8 cellular contexts compared by ENCODE assay signal in the genomic region with DNA sequence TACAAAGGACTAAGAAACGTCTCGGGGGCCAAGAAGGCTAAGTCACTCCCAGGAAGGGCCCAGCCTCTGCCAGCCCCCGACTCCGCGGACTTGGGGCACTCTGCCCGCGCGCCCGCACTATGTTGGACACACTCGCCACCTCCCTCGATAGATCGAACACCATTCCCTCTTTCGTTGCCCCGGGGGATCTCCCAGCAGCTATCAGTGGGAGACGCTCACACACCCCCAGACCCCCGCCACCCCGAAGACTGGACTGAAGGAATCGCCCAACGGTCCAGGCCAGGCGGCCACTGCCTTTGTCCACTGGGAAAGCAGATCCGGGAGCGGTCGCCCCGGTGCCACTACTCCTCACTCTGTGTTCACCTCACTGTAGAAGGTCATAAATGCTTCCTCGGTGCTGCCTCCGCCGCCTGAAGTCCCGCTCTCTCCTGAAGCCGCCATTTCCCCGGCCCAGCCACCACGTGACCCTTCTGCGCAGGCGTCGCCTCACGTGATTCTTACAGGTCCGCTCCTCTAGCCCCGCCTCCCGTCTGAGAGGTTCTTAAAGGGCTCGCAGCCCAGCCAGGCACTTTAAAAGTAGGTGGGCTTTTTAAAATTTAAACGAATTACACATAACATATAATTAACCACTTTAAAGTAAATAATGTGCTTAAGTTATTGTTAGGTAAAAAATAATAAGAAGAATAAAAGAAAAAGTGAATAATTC. TPM values are rescaled to one million over a fixed set of nuclear protein-coding genes. Genes with fewer than 3 reads are reported as not detected.
DNase-seq lines count a peak whose midpoint lies in the region; ATAC-seq and TF ChIP-seq lines count a peak whose summit lies in the region.

Gene DNAJC8 (minus strand): TSS at position 472 of the 706 bp plus-strand sequence. CDS start 31 bp downstream, at position 441.

- H3K9me3 ChIP-seq in KOPT-K1 (ENCODE audit: insufficient read depth, low read length, poor library complexity, severe bottlenecking), result no peaks in the 10 kb centered on the region
- no peaks in the 10 kb centered on the region for H3K9me3 ChIP-seq in esophagus muscularis mucosa
- no peaks in the 10 kb centered on the region for H3K9me3 ChIP-seq in muscle layer of duodenum (ENCODE audit: control insufficient read depth in 1 of 2, low read length in 2 of 2)

- TF ChIP-seq CTCF in esophagus muscularis mucosa (IDR thresholded peaks at IDR 0.05), result no peak

- H3K9me3 Mint-ChIP-seq in activated T-cell treated with anti-CD3 and anti-CD28 coated beads, Interleukin-2, amount 50 U/mL, for 72 hours, result no peaks in the 10 kb centered on the region

- H3K4me3 ChIP-seq in esophagus muscularis mucosa, result peak within 1 kb of the TSS; percentile 63 to 96 (median 86)
- peak within 1 kb of the TSS; percentile 97 to 99 for H3K4me3 ChIP-seq in muscle layer of duodenum (ENCODE audit: low read depth in 1 of 2, low read length in 2 of 2)

- intact Hi-C loops in esophagus muscularis mucosa (cut with DNase I), result no loop called here

- peaks cover 49% of the 10 kb centered on the region for H3K4me1 Mint-ChIP-seq in activated T-cell treated with anti-CD3 and anti-CD28 coated beads, Interleukin-2, amount 50 U/mL, for 72 hours (ENCODE audit: low read depth)

- TF ChIP-seq EP300 in esophagus muscularis mucosa (IDR thresholded peaks at IDR 0.05), result no peak

- H3K36me3 ChIP-seq in KOPT-K1 (ENCODE audit: insufficient read depth, low read length) (peaks cover 37% of the 10 kb centered on the region), esophagus muscularis mucosa (peaks cover 15 to 28% (median 18%) of the 10 kb centered on the region in 4 donors), muscle layer of duodenum (ENCODE audit: control insufficient read depth in 1 of 2, insufficient read depth in 2 of 2, low read length in 2 of 2) (peaks cover 10 to 17% of the 10 kb centered on the region in 2 donors)

- peak; percentile 41 for TF ChIP-seq POLR2A in esophagus muscularis mucosa (IDR thresholded peaks at IDR 0.05; ENCODE audit: low read depth)

- ATAC-seq in GM21529 (IDR thresholded peaks at IDR 0.05; ENCODE audit: unreplicated experiment), result peak; percentile 57
- ATAC-seq in activated T-cell treated with anti-CD3 and anti-CD28 coated beads, Interleukin-2, amount 50 U/mL, for 72 hours (replicated peaks in 1 of 2), result peak; percentile 74 to 75

- peak within 1 kb of the TSS; percentile 94 to 100 for H3K4me3 Mint-ChIP-seq in activated T-cell treated with anti-CD3 and anti-CD28 coated beads, Interleukin-2, amount 50 U/mL, for 72 hours

- WGBS in esophagus muscularis mucosa, result 0% methylated on average over 16 of the region's 40 CpGs

- no peaks in the 10 kb centered on the region for H3K27me3 Mint-ChIP-seq in activated T-cell treated with anti-CD3 and anti-CD28 coated beads, Interleukin-2, amount 50 U/mL, for 72 hours (ENCODE audit: low read depth)

- DNase-seq in COR-L47 (lab: John Stamatoyannopoulos, UW) (peak; percentile 94), RKO (ENCODE audit: low spot score) (peak; percentile 93), esophagus muscularis mucosa (ENCODE audit: extremely low spot score) (peak; percentile 98)
- DNase-seq in activated T-cell treated with anti-CD3 and anti-CD28 coated beads, Interleukin-2, amount 50 U/mL, for 72 hours, result peak; percentile 95 to 98
- DNase-seq in stimulated activated CD8-positive, alpha-beta memory T cell treated with anti-CD3 and anti-CD28 coated beads, Interleukin-7, amount 100 ng/mL, for 24 hours (ENCODE audit: low read depth), result peak; percentile 98

- H3K27me3 ChIP-seq in esophagus muscularis mucosa (no peaks in the 10 kb centered on the region), muscle layer of duodenum (ENCODE audit: low read depth, low read length) (no peaks in the 10 kb centered on the region)

- H3K4me1 ChIP-seq in esophagus muscularis mucosa, result peaks cover 31 to 53% (median 51%) of the 10 kb centered on the region in 4 donors
- H3K4me1 ChIP-seq in muscle layer of duodenum (ENCODE audit: control insufficient read depth in 1 of 2, insufficient read depth in 2 of 2, low read length in 2 of 2), result peaks cover 10 to 33% of the 10 kb centered on the region in 2 donors

- H3K27ac Mint-ChIP-seq in activated T-cell treated with anti-CD3 and anti-CD28 coated beads, Interleukin-2, amount 50 U/mL, for 72 hours, result peak within 1 kb of the TSS; percentile 98

- peak within 1 kb of the TSS; percentile 78 for H3K27ac ChIP-seq in KOPT-K1 (ENCODE audit: low read depth, low read length, poor library complexity, severe bottlenecking)
- H3K27ac ChIP-seq in esophagus muscularis mucosa (replicated peaks in 1 of 4), result peak within 1 kb of the TSS; percentile 79 to 87 (median 84)
- H3K27ac ChIP-seq in muscle layer of duodenum (ENCODE audit: low read length), result peak within 1 kb of the TSS; percentile 88

- H3K36me3 Mint-ChIP-seq in activated T-cell treated with anti-CD3 and anti-CD28 coated beads, Interleukin-2, amount 50 U/mL, for 72 hours (ENCODE audit: insufficient read depth in 2 of 2), result peaks cover 1 to 12% of the 10 kb centered on the region in 2 donors

RNA-seq across cellular contexts. Expression of gene DNAJC8, which starts in this region (rescaled TPM):
- total RNA-seq in activated T-cell treated with anti-CD3 and anti-CD28 coated beads, Interleukin-2, amount 50 U/mL, for 72 hours, result 10 to 100 TPM; 61.9 to 63.7 TPM
- 10 to 100 TPM; 60.9 to 83.0 (median 73.0) TPM for total RNA-seq in esophagus muscularis mucosa

Comparison
In these comparisons a context has a peak if more than half of its experiments do, and no peak if none do; other contexts are left out.
1. Peak in every context shown above with its lines: DNase-seq, ATAC-seq, H3K4me3 ChIP-seq and H3K27ac ChIP-seq.